Comparison of ENCODE assay signal across 22 cellular contexts in the genomic region with DNA sequence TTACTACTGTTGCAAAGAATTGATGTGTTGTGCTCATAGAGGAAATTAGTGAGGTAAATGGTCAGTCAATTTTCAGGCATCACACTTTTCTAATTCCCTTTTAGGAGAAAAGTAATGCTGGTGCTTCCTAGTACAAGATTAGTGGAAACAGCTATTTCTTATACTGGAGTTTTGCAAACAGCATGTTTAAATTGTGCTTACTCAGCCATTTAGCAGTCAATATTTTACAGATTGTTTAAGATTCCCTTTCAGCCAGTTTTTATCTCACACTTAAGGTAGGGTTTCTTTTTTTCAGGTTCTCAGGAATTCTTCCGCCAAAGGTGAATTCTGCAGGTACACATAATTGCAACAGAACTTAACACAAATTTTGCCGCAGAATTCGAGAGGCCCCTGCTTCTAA.
"Had no signal": no experiment of that assay in that cellular context is flagged by ENCODE, and none has a peak within 500 bp of the region (broad histone marks: within the 10 kb centered on the region; RNA-seq: fewer than 3 reads in every experiment).

No MANE protein-coding gene starts in this region.

- ATAC-seq: effector memory CD8-positive, alpha-beta T cell; gastrocnemius medialis; left lobe of liver; natural killer cell treated with Interleukin-12 subunit alpha and Interleukin-12 subunit beta and Interleukin-15 and Interleukin-18, amount 100 ng/mL, for 72 hours; stimulated activated effector memory CD8-positive, alpha-beta T cell treated with anti-CD3 and anti-CD28 coated beads, Interleukin-12 subunit alpha, Interleukin-12 subunit beta, amount 100 ng/mL, for 72 hours had no signal

- H3K4me1 Mint-ChIP-seq: neural progenitor cell had no signal

- H3K9ac ChIP-seq: neural progenitor cell, parathyroid adenoma had no signal

- H3K4me3 ChIP-seq: gastrocnemius medialis, lung, neural progenitor cell, prostate gland, right atrium auricular region, sigmoid colon, stomach, thyroid gland had no signal

- H3K27me3 Mint-ChIP-seq: effector memory CD8-positive, alpha-beta T cell; memory B cell; naive B cell; natural killer cell treated with Interleukin-12 subunit alpha and Interleukin-12 subunit beta and Interleukin-15 and Interleukin-18, amount 100 ng/mL, for 72 hours had no signal

- H3K4me3 Mint-ChIP-seq: effector memory CD8-positive, alpha-beta T cell; memory B cell; naive B cell; natural killer cell treated with Interleukin-12 subunit alpha and Interleukin-12 subunit beta and Interleukin-15 and Interleukin-18, amount 100 ng/mL, for 72 hours; neural progenitor cell; stimulated activated effector memory CD8-positive, alpha-beta T cell treated with anti-CD3 and anti-CD28 coated beads, Interleukin-12 subunit alpha, Interleukin-12 subunit beta, amount 100 ng/mL, for 72 hours had no signal

- H3K27ac Mint-ChIP-seq: natural killer cell treated with Interleukin-12 subunit alpha and Interleukin-12 subunit beta and Interleukin-15 and Interleukin-18, amount 100 ng/mL, for 72 hours; neural progenitor cell; stimulated activated effector memory CD8-positive, alpha-beta T cell treated with anti-CD3 and anti-CD28 coated beads, Interleukin-12 subunit alpha, Interleukin-12 subunit beta, amount 100 ng/mL, for 72 hours had no signal

- H3K27ac ChIP-seq: gastrocnemius medialis, neural progenitor cell, parathyroid adenoma, right atrium auricular region, sigmoid colon, stomach, thyroid gland had no signal

- H3K4me1 ChIP-seq: neural progenitor cell, parathyroid adenoma, right atrium auricular region, sigmoid colon, thyroid gland had no signal

- H3K27me3 ChIP-seq: gastrocnemius medialis, neural progenitor cell, right atrium auricular region, sigmoid colon, stomach, thyroid gland had no signal

- DNase-seq: cortex of kidney; effector memory CD8-positive, alpha-beta T cell; foreskin fibroblast; gastrocnemius medialis; head of caudate nucleus; kidney; naive B cell; sigmoid colon; stimulated activated CD4-positive, alpha-beta T cell treated with anti-CD3 and anti-CD28 coated beads, Interleukin-2, amount 100 ng/mL, for 24 hours; stimulated activated CD4-positive, alpha-beta T cell treated with anti-CD3 and anti-CD28 coated beads, Interleukin-4, amount 100 ng/mL, for 24 hours; stimulated activated naive CD4-positive, alpha-beta T cell treated with Interleukin-2 at 50 U/mL for 16 hours; stomach; thyroid gland had no signal

- H3K4me2 ChIP-seq: neural progenitor cell had no signal

- H3K9me3 Mint-ChIP-seq: effector memory CD8-positive, alpha-beta T cell; memory B cell; naive B cell; natural killer cell treated with Interleukin-12 subunit alpha and Interleukin-12 subunit beta and Interleukin-15 and Interleukin-18, amount 100 ng/mL, for 72 hours; neural progenitor cell; stimulated activated effector memory CD8-positive, alpha-beta T cell treated with anti-CD3 and anti-CD28 coated beads, Interleukin-12 subunit alpha, Interleukin-12 subunit beta, amount 100 ng/mL, for 72 hours had no signal

- H2AFZ ChIP-seq: neural progenitor cell, parathyroid adenoma had no signal

- H3K9me3 ChIP-seq: gastrocnemius medialis, prostate gland, right atrium auricular region, sigmoid colon, stomach, thyroid gland had no signal
